Comparison of ENCODE assay signal across 18 cellular contexts in genomic region chr5:40397976-40398375, GRCh38.
"Had no signal": no experiment of that assay in that cellular context is flagged by ENCODE, and none has a peak within 500 bp of the region (broad histone marks: within the 10 kb centered on the region; RNA-seq: fewer than 3 reads in every experiment).

No MANE protein-coding gene starts in this region.

- ATAC-seq: gastroesophageal sphincter; left lobe of liver; naive thymus-derived CD8-positive, alpha-beta T cell; psoas muscle; right lobe of liver; stimulated activated memory B cell treated with anti-CD40 and anti-IgM and Interleukin-4, amounts not matched to agents 10 μg/mL and 1 μg/mL and 100 μg/mL, for 72 hours had no signal

- H3K27me3 Mint-ChIP-seq: naive thymus-derived CD8-positive, alpha-beta T cell; stimulated activated memory B cell treated with anti-CD40 and anti-IgM and Interleukin-4, amounts not matched to agents 10 μg/mL and 1 μg/mL and 100 μg/mL, for 72 hours had no signal

- H3K36me3 Mint-ChIP-seq: naive thymus-derived CD8-positive, alpha-beta T cell; stimulated activated memory B cell treated with anti-CD40 and anti-IgM and Interleukin-4, amounts not matched to agents 10 μg/mL and 1 μg/mL and 100 μg/mL, for 72 hours had no signal

- H3K4me3 Mint-ChIP-seq: naive thymus-derived CD8-positive, alpha-beta T cell; stimulated activated memory B cell treated with anti-CD40 and anti-IgM and Interleukin-4, amounts not matched to agents 10 μg/mL and 1 μg/mL and 100 μg/mL, for 72 hours had no signal

- H3K9me3 Mint-ChIP-seq: stimulated activated memory B cell treated with anti-CD40 and anti-IgM and Interleukin-4, amounts not matched to agents 10 μg/mL and 1 μg/mL and 100 μg/mL, for 72 hours had no signal

- H3K27ac Mint-ChIP-seq: stimulated activated memory B cell treated with anti-CD40 and anti-IgM and Interleukin-4, amounts not matched to agents 10 μg/mL and 1 μg/mL and 100 μg/mL, for 72 hours had no signal

- DNase-seq: dermis blood vessel endothelial cell; esophagus squamous epithelium; foreskin fibroblast; glutamatergic neuron; islet precursor cell; mammary epithelial cell; naive thymus-derived CD8-positive, alpha-beta T cell; psoas muscle; retina; right lobe of liver; stimulated activated CD4-positive, alpha-beta T cell treated with anti-CD3 and anti-CD28 coated beads, Interleukin-4, amount 100 ng/mL, for 1 hour; stimulated activated CD8-positive, alpha-beta memory T cell treated with anti-CD3 and anti-CD28 coated beads, Interleukin-4, amount 100 ng/mL, for 48 hours; stomach; substantia nigra; transverse colon had no signal
